ENCODE assay signal across 20 cellular contexts in the genomic region with DNA sequence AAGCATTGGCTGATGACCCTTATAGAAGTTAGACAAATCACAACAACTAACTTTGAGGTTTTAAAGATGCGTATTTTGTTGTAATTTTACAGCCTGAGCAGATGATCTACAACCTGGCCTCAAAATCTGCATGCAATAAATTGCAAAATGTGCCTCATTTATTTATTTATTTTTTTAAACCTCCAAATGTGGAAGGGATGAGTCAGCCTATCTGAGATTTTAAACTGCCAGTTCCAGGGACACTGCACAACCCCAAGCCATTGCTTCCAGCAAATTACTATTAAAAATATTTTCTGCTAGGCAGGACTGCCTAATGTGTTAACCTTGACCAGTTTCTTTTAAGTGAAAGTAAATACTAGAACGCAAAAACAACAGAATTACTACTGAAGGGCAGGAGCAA.
DNase-seq lines count a peak whose midpoint lies in the region; ATAC-seq and TF ChIP-seq lines count a peak whose summit lies in the region.
"Had no signal": no experiment of that assay in that cellular context is flagged by ENCODE, and none has a peak within 500 bp of the region (broad histone marks: within the 10 kb centered on the region; RNA-seq: fewer than 3 reads in every experiment).

No MANE protein-coding gene starts in this region.

- no peaks in the 10 kb centered on the region for H3K9me2 ChIP-seq in GM23338 (ENCODE audit: insufficient read depth)

- H3K4me1 ChIP-seq in GM23338 (ENCODE audit: insufficient read depth) = peaks cover 11% of the 10 kb centered on the region
- H3K4me1 ChIP-seq in trophoblast cell (ENCODE audit: control insufficient read depth in 1 of 2, insufficient read depth in 2 of 2, low read length in 2 of 2) = no peaks in the 10 kb centered on the region
- H3K4me1 ChIP-seq in right atrium auricular region = no peaks in the 10 kb centered on the region
- H3K4me1 ChIP-seq: gastrocnemius medialis, upper lobe of right lung had no signal

- no peak for TF ChIP-seq CTCF in GM23338 (conservative IDR thresholded peaks at IDR 0.05; ENCODE audit: low read depth in 2 of 2)
- TF ChIP-seq CTCF in Calu3 (IDR thresholded peaks at IDR 0.05; ENCODE audit: unreplicated experiment) = no peak
- TF ChIP-seq CTCF in right atrium auricular region (IDR thresholded peaks at IDR 0.05) = no peak

- H3K4me3 ChIP-seq in GM23338 (no peak overlapping the region), trophoblast cell (ENCODE audit: low read depth, low read length) (no peak overlapping the region), right atrium auricular region (no peak overlapping the region)
- H3K4me3 ChIP-seq: cardiac muscle cell, gastrocnemius medialis, K562, upper lobe of right lung had no signal

- H3K4me2 ChIP-seq in GM23338 (no peak overlapping the region), trophoblast cell (ENCODE audit: low read length) (no peak overlapping the region)

- H4K12ac ChIP-seq in trophoblast cell (ENCODE audit: low read depth, low read length) = no peak overlapping the region

- H3K4me1 Mint-ChIP-seq in GM23338 (peaks cover 7% of the 10 kb centered on the region; the same call in 2 of the 3 replicates), Calu3 (ENCODE audit: low read depth, unreplicated experiment) (no peaks in the 10 kb centered on the region)
- H3K4me1 Mint-ChIP-seq: CD14-positive monocyte had no signal

- ATAC-seq in GM23338 = no peak
- ATAC-seq: K562; natural killer cell treated with Interleukin-12 subunit alpha and Interleukin-12 subunit beta and Interleukin-15 and Interleukin-18, amount 100 ng/mL, for 72 hours; upper lobe of right lung had no signal

- no peak overlapping the region for H3K18ac ChIP-seq in trophoblast cell (ENCODE audit: low read length)

- DNase-seq in AG20443 (ENCODE audit: low spot score) (peak; percentile 48), GM23338 (ENCODE audit: low spot score) (no peak), amniotic epithelial cell (ENCODE audit: low read depth) (peak; percentile 72), myocyte (ENCODE audit: low read depth) (peak; percentile 40), Calu3 (no peak), trophoblast cell (no peak), right atrium auricular region (ENCODE audit: low spot score) (no peak), superior temporal gyrus (ENCODE audit: extremely low spot score) (no peak)
- DNase-seq: activated naive CD4-positive, alpha-beta T cell treated with anti-CD3 and anti-CD28 coated beads for 36 hours; effector CD4-positive, alpha-beta T cell; gastrocnemius medialis; NCI-H1694; NCI-H524; stimulated activated CD4-positive, alpha-beta T cell treated with anti-CD3 and anti-CD28 coated beads, Interleukin-2, amount 100 ng/mL, for 48 hours; upper lobe of right lung had no signal

- WGBS in trophoblast cell (ENCODE audit: extremely low coverage, insufficient coverage, insufficient read length) = no CpG with 5 or more reads among the region's 2 CpGs

- H3K79me1 ChIP-seq in trophoblast cell (ENCODE audit: low read length) = no peaks in the 10 kb centered on the region

- CTCF ChIA-PET in Calu3 (lab: Charles Lee) = no interaction called here

- H4K20me1 ChIP-seq in GM23338 (replicated peaks; ENCODE audit: insufficient read depth) = no peaks in the 10 kb centered on the region

- no peaks in the 10 kb centered on the region; the same call in 1 of the 2 replicates for H3K36me3 ChIP-seq in GM23338 (ENCODE audit: insufficient read depth)
- H3K36me3 ChIP-seq in trophoblast cell (ENCODE audit: control insufficient read depth in 1 of 2, insufficient read depth in 2 of 2, low read length in 2 of 2) = no peaks in the 10 kb centered on the region
- no peaks in the 10 kb centered on the region for H3K36me3 ChIP-seq in right atrium auricular region
- H3K36me3 ChIP-seq: cardiac muscle cell, gastrocnemius medialis, upper lobe of right lung had no signal

- H3K9me3 Mint-ChIP-seq in GM23338 (peaks cover 16% of the 10 kb centered on the region), Calu3 (ENCODE audit: low read depth, unreplicated experiment) (no peaks in the 10 kb centered on the region)
- H3K9me3 Mint-ChIP-seq: T-helper 1 cell treated with Interleukin-12 subunit alpha and Interleukin-12 subunit beta and Interleukin-4 antibody, amounts not matched to agents 30 μg/mL and 1 μg/mL, for 36 hours had no signal

- H3K9me3 ChIP-seq in trophoblast cell (ENCODE audit: insufficient read depth, low read depth, low read length) (no peaks in the 10 kb centered on the region), right atrium auricular region (peaks cover 0 to 10% of the 10 kb centered on the region in 2 donors)
- H3K9me3 ChIP-seq: gastrocnemius medialis, upper lobe of right lung had no signal

- H3K27me3 Mint-ChIP-seq in GM23338 (ENCODE audit: insufficient read depth, low read depth, poor library complexity) = no peaks in the 10 kb centered on the region
- no peaks in the 10 kb centered on the region for H3K27me3 Mint-ChIP-seq in Calu3 (ENCODE audit: unreplicated experiment)
- H3K27me3 Mint-ChIP-seq: natural killer cell treated with Interleukin-12 subunit alpha and Interleukin-12 subunit beta and Interleukin-15 and Interleukin-18, amount 100 ng/mL, for 72 hours had no signal

- H3K27me3 ChIP-seq in GM23338 (ENCODE audit: insufficient read depth) (no peaks in the 10 kb centered on the region), trophoblast cell (ENCODE audit: insufficient read depth, low read length) (no peaks in the 10 kb centered on the region), right atrium auricular region (no peaks in the 10 kb centered on the region)
- H3K27me3 ChIP-seq: cardiac muscle cell, gastrocnemius medialis, upper lobe of right lung had no signal

- no peaks in the 10 kb centered on the region for H3K79me2 ChIP-seq in GM23338 (replicated peaks; ENCODE audit: insufficient read depth)
- no peaks in the 10 kb centered on the region for H3K79me2 ChIP-seq in trophoblast cell (ENCODE audit: control insufficient read depth, insufficient read depth, low read length, poor library complexity)

- peaks cover 20% of the 10 kb centered on the region for H3K36me3 Mint-ChIP-seq in GM23338 (ENCODE audit: low read depth)
- no peaks in the 10 kb centered on the region for H3K36me3 Mint-ChIP-seq in Calu3 (ENCODE audit: insufficient read depth, unreplicated experiment)
- H3K36me3 Mint-ChIP-seq: CD14-positive monocyte; natural killer cell treated with Interleukin-12 subunit alpha and Interleukin-12 subunit beta and Interleukin-15 and Interleukin-18, amount 100 ng/mL, for 72 hours had no signal

- H4K8ac ChIP-seq in trophoblast cell (ENCODE audit: low read depth, low read length) = no peak overlapping the region

- no TSS peak for BruUV-seq in Calu3 (replicated peaks; lab: Mats Ljungman, UMichigan)

- H3K14ac ChIP-seq in trophoblast cell (ENCODE audit: low read length) = no peak overlapping the region

- H4K91ac ChIP-seq in trophoblast cell (ENCODE audit: low read depth, low read length) = no peak overlapping the region

- H3K27ac Mint-ChIP-seq in GM23338 (0 out of 2 replicates have a peak overlapping the region, but pooled peaks have one; percentile 54), Calu3 (ENCODE audit: unreplicated experiment) (no peak overlapping the region)
- H3K27ac Mint-ChIP-seq: activated naive CD4-positive, alpha-beta T cell treated with anti-CD3 and anti-CD28 coated beads for 36 hours; CD14-positive monocyte; natural killer cell treated with Interleukin-12 subunit alpha and Interleukin-12 subunit beta and Interleukin-15 and Interleukin-18, amount 100 ng/mL, for 72 hours; T-helper 1 cell treated with Interleukin-12 subunit alpha and Interleukin-12 subunit beta and Interleukin-4 antibody, amounts not matched to agents 30 μg/mL and 1 μg/mL, for 36 hours had no signal

- H2BK12ac ChIP-seq in trophoblast cell (ENCODE audit: low read length) = no peak overlapping the region

- no peaks in the 10 kb centered on the region for H3F3A ChIP-seq in GM23338 (replicated peaks; ENCODE audit: low read depth)

- intact Hi-C loops in Calu3 (cut with micrococcal nuclease; ENCODE audit: unreplicated experiment) = no loop called here

- no peak overlapping the region for H2AK5ac ChIP-seq in trophoblast cell (ENCODE audit: low read length)

- no peak overlapping the region for H2BK120ac ChIP-seq in trophoblast cell (ENCODE audit: insufficient read depth, low read length, poor library complexity)

- no peak overlapping the region for H2BK5ac ChIP-seq in trophoblast cell (ENCODE audit: low read depth, low read length, poor library complexity)

- no peak overlapping the region for H3K4me3 Mint-ChIP-seq in GM23338
- H3K4me3 Mint-ChIP-seq in Calu3 (ENCODE audit: low read depth, unreplicated experiment) = no peak overlapping the region
- H3K4me3 Mint-ChIP-seq: activated naive CD4-positive, alpha-beta T cell treated with anti-CD3 and anti-CD28 coated beads for 36 hours; CD14-positive monocyte; natural killer cell treated with Interleukin-12 subunit alpha and Interleukin-12 subunit beta and Interleukin-15 and Interleukin-18, amount 100 ng/mL, for 72 hours; T-helper 1 cell treated with Interleukin-12 subunit alpha and Interleukin-12 subunit beta and Interleukin-4 antibody, amounts not matched to agents 30 μg/mL and 1 μg/mL, for 36 hours had no signal

- H3K27ac ChIP-seq in GM23338 (ENCODE audit: low read depth) = no peak overlapping the region
- H3K27ac ChIP-seq in trophoblast cell (ENCODE audit: low read depth, low read length) = no peak overlapping the region
- H3K27ac ChIP-seq in right atrium auricular region = no peak overlapping the region
- H3K27ac ChIP-seq: cardiac muscle cell, gastrocnemius medialis, upper lobe of right lung had no signal

- no peak overlapping the region for H3K23ac ChIP-seq in trophoblast cell (ENCODE audit: low read length)

- no peak overlapping the region for H3K4ac ChIP-seq in trophoblast cell (ENCODE audit: low read depth, low read length)

- H3K9ac ChIP-seq in trophoblast cell (ENCODE audit: low read length) = no peak overlapping the region

- H2AFZ ChIP-seq in GM23338 (no peak overlapping the region), trophoblast cell (ENCODE audit: insufficient read depth, low read length, poor library complexity) (no peak overlapping the region)

TF ChIP-seq in GM23338, 12 proteins besides CTCF, POLR2A, EP300 and RAD21:
- TF ChIP-seq NANOG (IDR thresholded peaks at IDR 0.05; ENCODE audit: borderline replicate concordance) = no peak
- TF ChIP-seq CREB1 (CRISPR knock-in tag; IDR thresholded peaks at IDR 0.05; ENCODE audit: low read depth) = no peak
- TF ChIP-seq ZNF331 (CRISPR knock-in tag; IDR thresholded peaks at IDR 0.05; ENCODE audit: low read depth) = no peak
- no peak for TF ChIP-seq ZNF114 (CRISPR knock-in tag; IDR thresholded peaks at IDR 0.05)

Comparison
In these comparisons a context has a peak if more than half of its experiments do, and no peak if none do; other contexts are left out.
1. DNase-seq: peak in AG20443 (single experiment), amniotic epithelial cell (single experiment) and myocyte (single experiment); none in GM23338 (single experiment), Calu3 (single experiment), trophoblast cell (0 of 2), right atrium auricular region (single experiment) and superior temporal gyrus (single experiment).